In genomic region chr12:7555752-7556151, GRCh38 we compare ENCODE assay signal across 12 cellular contexts. TPM values are rescaled to one million over a fixed set of nuclear protein-coding genes. Genes with fewer than 3 reads are reported as not detected.
DNase-seq lines count a peak whose midpoint lies in the region; ATAC-seq lines count a peak whose summit lies in the region.
"Had no signal": no experiment of that assay in that cellular context is flagged by ENCODE, and none has a peak within 500 bp of the region (broad histone marks: within the 10 kb centered on the region; RNA-seq: fewer than 3 reads in every experiment).

No MANE protein-coding gene starts in this region.

- no peak overlapping the region for H3K4me3 ChIP-seq in SJSA1

- in situ Hi-C loops in G401 (cut with HindIII; ENCODE audit: low sequenced_read_pairs), result no loop called here

- DNase-seq in GM03348 (ENCODE audit: low spot score) (peak; percentile 71), SJSA1 (ENCODE audit: low read depth in 1 of 2, low spot score in 2 of 2) (peak in 1 of 2 experiments; percentile 5), fibroblast of the conjunctiva (ENCODE audit: low read depth) (peak; percentile 48), pons (ENCODE audit: low spot score) (peak; percentile 47), G401 (ENCODE audit: low spot score) (no peak), NCI-H526 (lab: John Stamatoyannopoulos, UW) (no peak)
- DNase-seq in activated CD4-positive, alpha-beta T cell treated with anti-CD3 and anti-CD28 coated beads, Interleukin-2, amount 50 U/mL, for 1 hour, result no peak
- DNase-seq: activated B cell treated with CpG ODN at 0.5 μM for 24 hours, NCI-H187 treated with DMSO at 0.1 percent for 48 hours had no signal

- no peak for ATAC-seq in HG03175 (IDR thresholded peaks at IDR 0.05; ENCODE audit: unreplicated experiment)
- ATAC-seq: natural killer cell treated with Interleukin-12 subunit alpha and Interleukin-12 subunit beta and Interleukin-15 and Interleukin-18, amount 100 ng/mL, for 72 hours; stimulated activated memory B cell treated with anti-CD40 and anti-IgM and Interleukin-4, amounts not matched to agents 10 μg/mL and 1 μg/mL and 100 μg/mL, for 72 hours had no signal

- H3K27ac ChIP-seq in SJSA1, result peak overlapping the region; percentile 25

- H3K4me1 ChIP-seq in SJSA1 (replicated peaks), result 0 out of 2 replicates have a peak, but pooled peaks cover 3% of the 10 kb centered on the region

- H3K27me3 ChIP-seq in SJSA1 (replicated peaks), result no peaks in the 10 kb centered on the region

- no peaks in the 10 kb centered on the region for H3K36me3 ChIP-seq in SJSA1

- H3K9me3 ChIP-seq in SJSA1 (replicated peaks), result no peaks in the 10 kb centered on the region

RNA-seq across cellular contexts. Expression of gene CD163, which starts 52.2 kb away (rescaled TPM):
- total RNA-seq in SJSA1 (2014; rRNA removed; shearing (Covaris generic)), result 0.05 TPM in 1 of 2 replicates, not detected in the other
- total RNA-seq in G401 (2014; rRNA removed; shearing (Covaris generic)), result not detected in 2 replicates
- total RNA-seq: natural killer cell treated with Interleukin-12 subunit alpha and Interleukin-12 subunit beta and Interleukin-15 and Interleukin-18, amount 100 ng/mL, for 72 hours had no signal

Comparison
In these comparisons a context has a peak if more than half of its experiments do, and no peak if none do; other contexts are left out.
1. DNase-seq: peak in GM03348 (single experiment), fibroblast of the conjunctiva (single experiment) and pons (single experiment); none in activated CD4-positive, alpha-beta T cell treated with anti-CD3 and anti-CD28 coated beads, Interleukin-2, amount 50 U/mL, for 1 hour (single experiment), G401 (single experiment) and NCI-H526 (0 of 2).